In the genomic region with DNA sequence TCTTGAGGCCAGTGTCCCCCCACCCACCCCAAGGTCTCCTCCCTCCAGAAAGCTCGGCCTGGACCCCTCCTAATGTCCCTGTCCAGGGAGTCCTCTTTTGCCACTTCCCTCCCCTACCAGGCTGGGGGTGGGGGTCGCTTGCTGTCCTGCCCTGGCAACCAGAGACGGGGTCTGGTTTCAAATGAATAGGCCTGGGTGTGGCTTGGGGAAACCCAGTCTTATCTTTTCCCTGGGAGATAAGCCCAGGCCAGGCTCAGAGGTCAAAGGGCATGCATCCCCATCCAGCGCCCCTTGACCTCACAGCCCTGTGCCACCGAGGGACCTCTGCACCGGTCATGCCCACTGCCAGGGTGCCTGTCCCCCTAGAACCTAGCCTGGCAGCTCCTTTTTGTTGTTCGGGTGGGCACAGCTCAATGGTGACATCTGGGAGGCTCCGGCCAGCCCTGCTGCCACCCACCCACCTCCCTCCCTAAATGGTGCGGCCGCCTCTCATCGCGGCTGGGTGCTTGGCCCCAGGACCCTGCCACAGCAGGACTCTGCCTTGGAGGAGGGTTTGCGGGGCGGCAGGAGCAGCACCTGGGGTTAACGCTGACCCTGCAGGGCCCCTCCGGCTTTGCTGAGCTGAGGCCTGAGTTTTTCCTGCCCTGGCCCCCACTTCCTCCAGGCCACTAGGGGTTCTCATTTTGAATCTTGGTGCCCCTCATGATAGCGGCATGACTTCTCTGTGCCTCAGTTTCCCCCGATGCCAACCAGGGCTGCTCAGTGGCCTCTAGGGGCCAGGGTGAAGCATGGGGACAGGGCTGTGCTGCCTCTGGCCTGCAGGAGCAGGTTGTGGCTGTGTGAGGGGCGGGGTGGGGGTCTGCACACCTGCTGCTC, we compare ENCODE assay signal across 14 cellular contexts. TPM values are rescaled to one million over a fixed set of nuclear protein-coding genes. Genes with fewer than 3 reads are reported as not detected.
"Had no signal": no experiment of that assay in that cellular context is flagged by ENCODE, and none has a peak within 500 bp of the region (broad histone marks: within the 10 kb centered on the region; RNA-seq: fewer than 3 reads in every experiment).

No MANE protein-coding gene starts in this region.

- H3K79me2 ChIP-seq: hepatocyte had no signal

- ATAC-seq: activated T-cell treated with anti-CD3 and anti-CD28 coated beads, Interleukin-2, amount 50 U/mL, for 4 hours; gastrocnemius medialis; naive thymus-derived CD8-positive, alpha-beta T cell had no signal

- DNase-seq: activated CD4-positive, alpha-beta memory T cell treated with anti-CD3 and anti-CD28 coated beads for 36 hours; activated naive CD8-positive, alpha-beta T cell treated with anti-CD3 and anti-CD28 coated beads, Interleukin-2, amount 10 ng/mL, durations not matched to agents 7 days and 5 days; activated T-cell treated with anti-CD3 and anti-CD28 coated beads, Interleukin-2, amount 50 U/mL, for 4 hours; effector CD8-positive, alpha-beta T cell; naive thymus-derived CD8-positive, alpha-beta T cell; sigmoid colon; stimulated activated CD4-positive, alpha-beta T cell treated with anti-CD3 and anti-CD28 coated beads, Interleukin-2, amount 100 ng/mL, for 48 hours; stimulated activated naive CD4-positive, alpha-beta T cell treated with Interleukin-2 at 50 U/mL for 16 hours; SW 1271 had no signal

- H3K36me3 ChIP-seq: breast epithelium had no signal

- FAIRE-seq: colon had no signal

- H3K27ac ChIP-seq: gastrocnemius medialis, hepatocyte, sigmoid colon had no signal

- H2AFZ ChIP-seq: hepatocyte had no signal

- H3K27me3 ChIP-seq: gastrocnemius medialis had no signal

- H3K9me3 ChIP-seq: breast epithelium, gastrocnemius medialis, sigmoid colon had no signal

- H3K4me2 ChIP-seq: hepatocyte had no signal

- H3K4me3 ChIP-seq: breast epithelium, gastrocnemius medialis, hepatocyte, sigmoid colon had no signal

RNA-seq across cellular contexts. Expression of gene CERS1, which starts 2.8 kb away (rescaled TPM):
- total RNA-seq: activated CD4-positive, alpha-beta memory T cell treated with anti-CD3 and anti-CD28 coated beads for 36 hours; activated naive CD8-positive, alpha-beta T cell treated with anti-CD3 and anti-CD28 coated beads, Interleukin-2, amount 10 ng/mL, durations not matched to agents 7 days and 5 days; mononuclear cell; naive thymus-derived CD8-positive, alpha-beta T cell had no signal
- polyA plus RNA-seq: naive thymus-derived CD8-positive, alpha-beta T cell had no signal

RNA-seq across cellular contexts. Expression of gene HOMER3, which starts 42.2 kb away (rescaled TPM):
- polyA plus RNA-seq: naive thymus-derived CD8-positive, alpha-beta T cell had no signal
